31 cellular contexts compared by ENCODE assay signal in the genomic region with DNA sequence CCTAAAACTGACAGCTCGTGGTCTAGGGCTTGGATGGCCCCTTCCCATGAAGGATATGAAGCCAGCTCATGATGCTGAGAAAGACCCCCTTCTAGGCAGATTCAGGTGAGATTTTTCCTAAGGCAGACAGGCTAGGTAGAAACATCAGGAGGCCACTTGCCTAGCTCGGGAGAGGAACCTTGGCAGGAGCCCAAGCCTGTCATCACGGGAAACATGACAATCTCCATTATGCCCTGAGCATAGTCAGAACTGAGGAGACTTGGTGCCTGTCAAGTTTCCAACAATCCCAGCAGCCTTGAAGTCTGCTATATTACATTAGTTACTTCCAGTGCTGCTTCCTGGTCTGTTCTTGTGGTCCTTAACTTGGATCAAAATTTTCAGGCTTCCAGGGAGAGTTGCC.
"Had no signal": no experiment of that assay in that cellular context is flagged by ENCODE, and none has a peak within 500 bp of the region (broad histone marks: within the 10 kb centered on the region; RNA-seq: fewer than 3 reads in every experiment).

No MANE protein-coding gene starts in this region.

- H3K27ac ChIP-seq: KMS-11, WERI-Rb-1 had no signal

- ATAC-seq: activated CD8-positive, alpha-beta memory T cell treated with anti-CD3 and anti-CD28 coated beads, Interleukin-2, amount 10 ng/mL, durations not matched to agents 7 days and 5 days; activated naive CD8-positive, alpha-beta T cell treated with anti-CD3 and anti-CD28 coated beads, Interleukin-2, amount 50 U/mL, for 24 hours; Panc1; SK-N-SH treated with all-trans-retinoic acid at 6 μM for 48 hours; T-cell; T-helper 17 cell had no signal

- H3K36me3 ChIP-seq: WERI-Rb-1 had no signal

- DNase-seq: activated CD4-positive, alpha-beta memory T cell treated with anti-CD3 and anti-CD28 coated beads, Interleukin-2, amount 10 ng/mL, durations not matched to agents 7 days and 5 days; activated CD4-positive, alpha-beta T cell treated with anti-CD3 and anti-CD28 coated beads for 1 hour; activated CD4-positive, alpha-beta T cell treated with anti-CD3 and anti-CD28 coated beads for 48 hours; activated CD4-positive, CD25-positive, alpha-beta regulatory T cell; activated CD8-positive, alpha-beta memory T cell treated with anti-CD3 and anti-CD28 coated beads for 24 hours; activated CD8-positive, alpha-beta memory T cell treated with anti-CD3 and anti-CD28 coated beads, Interleukin-2, amount 10 ng/mL, durations not matched to agents 7 days and 5 days; activated CD8-positive, alpha-beta memory T cell treated with anti-CD3 and anti-CD28 coated beads, Interleukin-2, amount 50 U/mL, for 48 hours; activated effector memory CD4-positive, alpha-beta T cell treated with Interleukin-2 at 50 U/mL for 16 hours; activated naive CD4-positive, alpha-beta T cell treated with anti-CD3 and anti-CD28 coated beads, Interleukin-2, amount 10 ng/mL, durations not matched to agents 7 days and 5 days; activated naive CD8-positive, alpha-beta T cell treated with anti-CD3 and anti-CD28 coated beads, Interleukin-2, amount 50 U/mL, for 24 hours; activated T-cell treated with anti-CD3 and anti-CD28 coated beads, Interleukin-2, amount 50 U/mL, for 48 hours; anterior cingulate cortex; central memory CD4-positive, alpha-beta T cell; NCI-H1092 treated with DMSO at 0.1 percent for 48 hours; NCI-H1417; NCI-H146; NCI-H187; NCI-H2029 treated with DMSO at 0.1 percent for 48 hours; NCI-H2107; NCI-H226; NCI-H510A; NCI-H526; NCI-H774; SIG-M5; T-cell; T-helper 17 cell; T-helper 9 cell; WERI-Rb-1 had no signal
